ENCODE assay signal across 8 cellular contexts in genomic region chr17:31392002-31392855, GRCh38. TPM values are rescaled to one million over a fixed set of nuclear protein-coding genes. Genes with fewer than 3 reads are reported as not detected.
DNase-seq lines count a peak whose midpoint lies in the region; ATAC-seq, FAIRE-seq and TF ChIP-seq lines count a peak whose summit lies in the region.

No MANE protein-coding gene starts in this region.

- peaks cover 42% of the 10 kb centered on the region for H3K27me3 Mint-ChIP-seq in activated CD4-positive, alpha-beta memory T cell treated with anti-CD3 and anti-CD28 coated beads for 36 hours
- peaks cover 51% of the 10 kb centered on the region for H3K27me3 Mint-ChIP-seq in stimulated activated memory B cell treated with anti-CD40 and anti-IgM and Interleukin-4, amounts not matched to agents 10 μg/mL and 1 μg/mL and 100 μg/mL, for 72 hours

- H3K27ac ChIP-seq in kidney (ENCODE audit: low read depth in 2 of 2, low read length in 2 of 2): no peak overlapping the region

- H3K4me1 Mint-ChIP-seq in activated CD4-positive, alpha-beta memory T cell treated with anti-CD3 and anti-CD28 coated beads for 36 hours (ENCODE audit: low read depth): no peaks in the 10 kb centered on the region
- peaks cover 25% of the 10 kb centered on the region for H3K4me1 Mint-ChIP-seq in stimulated activated memory B cell treated with anti-CD40 and anti-IgM and Interleukin-4, amounts not matched to agents 10 μg/mL and 1 μg/mL and 100 μg/mL, for 72 hours

- H3K36me3 ChIP-seq in kidney (ENCODE audit: control insufficient read depth in 1 of 2, insufficient read depth in 2 of 2, low read length in 2 of 2): no peaks in the 10 kb centered on the region

- H3K9ac ChIP-seq in kidney (ENCODE audit: low read length in 2 of 2): no peak overlapping the region

- TF ChIP-seq CTCF in kidney (IDR thresholded peaks at IDR 0.05; ENCODE audit: borderline replicate concordance, extremely low read depth, insufficient read depth): no peak

- ATAC-seq in stimulated activated memory B cell treated with anti-CD40 and anti-IgM and Interleukin-4, amounts not matched to agents 10 μg/mL and 1 μg/mL and 100 μg/mL, for 72 hours: peak; percentile 29

- H3K4me1 ChIP-seq in kidney (ENCODE audit: control insufficient read depth in 1 of 2, insufficient read depth in 1 of 2, low read depth in 1 of 2, low read length in 2 of 2): peaks cover 0 to 2% of the 10 kb centered on the region in 2 donors

- DNase-seq in NCI-H524 (lab: John Stamatoyannopoulos, UW) (peak; percentile 44 to 58), NCI-H524 treated with DMSO at 0.1 percent for 48 hours (lab: John Stamatoyannopoulos, UW) (no peak), putamen (ENCODE audit: low spot score) (no peak), kidney (no peak), pons (ENCODE audit: low spot score) (no peak)
- peak; percentile 7 for DNase-seq in activated CD4-positive, alpha-beta memory T cell treated with anti-CD3 and anti-CD28 coated beads for 36 hours

- POLR2A ChIA-PET in activated CD4-positive, alpha-beta memory T cell treated with anti-CD3 and anti-CD28 coated beads for 36 hours (lab: Charles Lee): no interaction called here

- intact Hi-C loops in activated CD4-positive, alpha-beta memory T cell treated with anti-CD3 and anti-CD28 coated beads for 36 hours (cut with micrococcal nuclease): no loop called here
- intact Hi-C loops in kidney (cut with DNase I): no loop called here

- H3K27ac Mint-ChIP-seq in activated CD4-positive, alpha-beta memory T cell treated with anti-CD3 and anti-CD28 coated beads for 36 hours: no peak overlapping the region
- no peak overlapping the region for H3K27ac Mint-ChIP-seq in stimulated activated memory B cell treated with anti-CD40 and anti-IgM and Interleukin-4, amounts not matched to agents 10 μg/mL and 1 μg/mL and 100 μg/mL, for 72 hours

- H3K4me3 Mint-ChIP-seq in activated CD4-positive, alpha-beta memory T cell treated with anti-CD3 and anti-CD28 coated beads for 36 hours: peak overlapping the region; percentile 6
- H3K4me3 Mint-ChIP-seq in stimulated activated memory B cell treated with anti-CD40 and anti-IgM and Interleukin-4, amounts not matched to agents 10 μg/mL and 1 μg/mL and 100 μg/mL, for 72 hours: peak overlapping the region; percentile 66

- H3K9me3 Mint-ChIP-seq in activated CD4-positive, alpha-beta memory T cell treated with anti-CD3 and anti-CD28 coated beads for 36 hours: no peaks in the 10 kb centered on the region
- no peaks in the 10 kb centered on the region for H3K9me3 Mint-ChIP-seq in stimulated activated memory B cell treated with anti-CD40 and anti-IgM and Interleukin-4, amounts not matched to agents 10 μg/mL and 1 μg/mL and 100 μg/mL, for 72 hours

- CTCF ChIA-PET in activated CD4-positive, alpha-beta memory T cell treated with anti-CD3 and anti-CD28 coated beads for 36 hours (lab: Charles Lee): no interaction called here

- no peaks in the 10 kb centered on the region for H3K9me3 ChIP-seq in kidney (ENCODE audit: control insufficient read depth in 1 of 2, low read length in 2 of 2)

- FAIRE-seq in kidney (lab: Jason Lieb, UNC): no peak

- H3K4me3 ChIP-seq in iPS-11a (ENCODE audit: low read depth, low read length) (peak overlapping the region; percentile 24), kidney (ENCODE audit: low read length in 2 of 2) (no peak overlapping the region)

- H3K36me3 Mint-ChIP-seq in activated CD4-positive, alpha-beta memory T cell treated with anti-CD3 and anti-CD28 coated beads for 36 hours: no peaks in the 10 kb centered on the region
- no peaks in the 10 kb centered on the region for H3K36me3 Mint-ChIP-seq in stimulated activated memory B cell treated with anti-CD40 and anti-IgM and Interleukin-4, amounts not matched to agents 10 μg/mL and 1 μg/mL and 100 μg/mL, for 72 hours

RNA-seq across cellular contexts. Expression of gene RAB11FIP4, which starts 0.8 kb away (rescaled TPM):
- total RNA-seq in activated CD4-positive, alpha-beta memory T cell treated with anti-CD3 and anti-CD28 coated beads for 36 hours: 10 to 100 TPM; 35.0 to 35.6 TPM
- 32.5 TPM for total RNA-seq in kidney
- polyA plus RNA-seq in kidney (ENCODE audit: insufficient read depth, low read depth, low replicate concordance): 10.0 TPM

Comparison
In these comparisons a context has a peak if more than half of its experiments do, and no peak if none do; other contexts are left out.
1. DNase-seq: peak in NCI-H524 (2 of 2) and activated CD4-positive, alpha-beta memory T cell treated with anti-CD3 and anti-CD28 coated beads for 36 hours (single experiment); none in NCI-H524 treated with DMSO at 0.1 percent for 48 hours (single experiment), putamen (single experiment), kidney (single experiment) and pons (single experiment).